ENCODE assay signal across 29 cellular contexts in the genomic region with DNA sequence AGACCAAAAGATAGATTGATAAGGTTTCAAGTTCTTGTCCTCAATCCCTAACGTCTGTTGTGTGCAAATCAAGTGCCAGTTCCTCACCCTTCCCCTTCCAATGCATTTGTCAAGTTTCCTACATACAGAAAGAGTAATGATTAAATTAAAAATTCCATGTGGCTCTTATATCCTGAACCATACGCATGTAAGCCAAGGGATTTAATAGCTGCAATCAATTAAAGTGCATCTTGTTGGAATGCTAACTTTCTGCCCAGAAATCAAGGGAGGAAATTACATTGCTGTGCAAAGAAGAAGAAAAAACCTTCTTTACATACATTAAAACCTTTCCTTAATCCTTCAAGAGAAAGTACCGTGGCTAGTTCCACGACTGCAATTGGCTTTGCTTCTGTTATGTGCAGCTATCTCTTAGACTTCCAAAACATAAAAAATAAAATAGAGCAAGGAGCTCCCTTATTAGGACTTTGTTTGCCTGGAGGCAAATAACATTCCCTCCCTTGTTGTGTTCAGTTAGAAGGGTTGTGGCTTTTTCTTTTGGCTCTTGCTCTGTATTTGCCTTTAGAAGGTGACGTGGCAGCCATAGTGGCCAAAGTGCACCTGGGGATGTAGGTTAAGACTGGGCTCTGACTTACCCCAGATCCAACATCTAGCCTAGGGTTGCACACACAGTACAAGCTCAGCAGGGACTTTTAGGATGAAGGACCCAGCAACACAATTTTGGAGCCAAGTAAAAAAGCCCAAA.
A peak's percentile ranks its signal among the peaks of the same experiment; 100 is the strongest.
DNase-seq lines count a peak whose midpoint lies in the region; ATAC-seq, FAIRE-seq and TF ChIP-seq lines count a peak whose summit lies in the region.
"Had no signal": no experiment of that assay in that cellular context is flagged by ENCODE, and none has a peak within 500 bp of the region (broad histone marks: within the 10 kb centered on the region; RNA-seq: fewer than 3 reads in every experiment).

No MANE protein-coding gene starts in this region.

- H3K9me3 ChIP-seq in GM23248 (ENCODE audit: low read depth) (no peaks in the 10 kb centered on the region), T-helper 17 cell (ENCODE audit: control insufficient read depth, low read length, poor library complexity, severe bottlenecking) (no peaks in the 10 kb centered on the region)
- H3K9me3 ChIP-seq: A549, adrenal gland, BLaER1, spleen, tibial nerve had no signal

- H3K27ac Mint-ChIP-seq in MCF 10A (ENCODE audit: low read depth, unreplicated experiment) (peak overlapping the region; percentile 14), T-helper 17 cell (no peak overlapping the region)
- H3K27ac Mint-ChIP-seq: activated CD8-positive, alpha-beta T cell treated with anti-CD3 and anti-CD28 coated beads, Interleukin-2, amount 10 ng/mL, durations not matched to agents 7 days and 5 days; naive B cell had no signal

- ATAC-seq in left colon (peak; percentile 53), T-helper 17 cell (no peak), HG03521 (IDR thresholded peaks at IDR 0.05; ENCODE audit: unreplicated experiment) (no peak)
- ATAC-seq: A549; activated CD8-positive, alpha-beta T cell treated with anti-CD3 and anti-CD28 coated beads, Interleukin-2, amount 10 ng/mL, durations not matched to agents 7 days and 5 days had no signal

- no peak for FAIRE-seq in HTR-8/SVneo (lab: Jason Lieb, UNC)
- FAIRE-seq: A549 had no signal

- no peaks in the 10 kb centered on the region for H3K27me3 Mint-ChIP-seq in MCF 10A (ENCODE audit: insufficient read depth, unreplicated experiment)
- H3K27me3 Mint-ChIP-seq in T-helper 17 cell, result peaks cover 91% of the 10 kb centered on the region

- H2AFZ ChIP-seq in GM23248, result no peak overlapping the region

- peaks cover 55% of the 10 kb centered on the region for H3K4me1 ChIP-seq in GM23248 (ENCODE audit: insufficient read depth)

- intact Hi-C loops in MCF 10A (cut with micrococcal nuclease), result no loop called here
- intact Hi-C loops in left colon (cut with DNase I, micrococcal nuclease), result no loop called here

- no TSS peak for BruUV-seq in MCF 10A (replicated peaks; lab: Mats Ljungman, UMichigan)

- H3K9ac ChIP-seq in GM23248, result no peak overlapping the region
- H3K9ac ChIP-seq: BLaER1 had no signal

- H3K27ac ChIP-seq in GM23248, result peak overlapping the region; percentile 68
- H3K27ac ChIP-seq: adrenal gland, BLaER1, tibial nerve had no signal

- no peaks in the 10 kb centered on the region; the same call in 1 of the 2 replicates for H3K79me2 ChIP-seq in GM23248 (ENCODE audit: insufficient read depth)

- H3K27me3 ChIP-seq in GM23248 (replicated peaks; ENCODE audit: insufficient read depth), result no peaks in the 10 kb centered on the region
- H3K27me3 ChIP-seq: adrenal gland, BLaER1, tibial nerve had no signal

- H3K36me3 Mint-ChIP-seq in MCF 10A (ENCODE audit: insufficient read depth, unreplicated experiment) (peaks cover 10% of the 10 kb centered on the region), T-helper 17 cell (ENCODE audit: low read depth) (peaks cover 2% of the 10 kb centered on the region)
- H3K36me3 Mint-ChIP-seq: naive B cell had no signal

- no peak overlapping the region for H3K4me3 Mint-ChIP-seq in MCF 10A (ENCODE audit: unreplicated experiment)
- no peak overlapping the region for H3K4me3 Mint-ChIP-seq in T-helper 17 cell
- H3K4me3 Mint-ChIP-seq: activated CD8-positive, alpha-beta T cell treated with anti-CD3 and anti-CD28 coated beads, Interleukin-2, amount 10 ng/mL, durations not matched to agents 7 days and 5 days; naive B cell had no signal

- no peaks in the 10 kb centered on the region for H4K20me1 ChIP-seq in GM23248 (ENCODE audit: insufficient read depth)
- H4K20me1 ChIP-seq: BLaER1 had no signal

- peaks cover 55% of the 10 kb centered on the region for H3F3A ChIP-seq in GM23248 (ENCODE audit: insufficient read depth)

- POLR2A ChIA-PET in MCF 10A (lab: Yijun Ruan, JAX), result interaction anchor here (0.6 to 1.2 kb wide), 5 partner anchors 9 to 145 kb away, joined by 3 to 5 read pairs (median 3); no protein-coding TSS in a partner anchor

- no peak overlapping the region for H3K4me2 ChIP-seq in GM23248 (ENCODE audit: unreplicated experiment)
- H3K4me2 ChIP-seq: A549, BLaER1 had no signal

- DNase-seq in GM23248, result peak; percentile 42
- DNase-seq in MCF 10A (ENCODE audit: unreplicated experiment), result no peak
- no peak for DNase-seq in left colon
- DNase-seq in renal cortical epithelial cell (ENCODE audit: low read depth), result peak; percentile 41
- no peak for DNase-seq in T-helper 17 cell
- no peak for DNase-seq in NCI-H1694 (lab: John Stamatoyannopoulos, UW)
- no peak for DNase-seq in HTR-8/SVneo (ENCODE audit: insufficient read length, low spot score)
- DNase-seq: activated CD4-positive, alpha-beta T cell treated with anti-CD3 and anti-CD28 coated beads for 1 hour; activated CD8-positive, alpha-beta T cell treated with anti-CD3 and anti-CD28 coated beads, Interleukin-2, amount 10 ng/mL, durations not matched to agents 7 days and 5 days; adrenal gland; cortex of kidney; EL; foreskin melanocyte; H7; islet precursor cell; KBM-7; naive B cell; NCI-H146; NCI-H2171 treated with DMSO at 0.1 percent for 48 hours; NCI-H526; occipital lobe; spleen; stimulated activated CD4-positive, alpha-beta T cell treated with anti-CD3 and anti-CD28 coated beads, Interleukin-4, amount 100 ng/mL, for 1 hour; stimulated activated naive CD4-positive, alpha-beta T cell had no signal

- peaks cover 12% of the 10 kb centered on the region; the same call in 1 of the 2 replicates for H3K36me3 ChIP-seq in GM23248 (ENCODE audit: low read depth)
- H3K36me3 ChIP-seq: adrenal gland, BLaER1, spleen had no signal

- CTCF ChIA-PET in MCF 10A (lab: Yijun Ruan, JAX), result interaction anchor here (0.9 kb wide), 1 partner anchor 12 kb away, joined by 3 read pairs; no protein-coding TSS in a partner anchor

- WGBS in GM23248 (ENCODE audit: low coverage in 1 of 2, low lambda C conversion rate in 2 of 2, missing lambda C conversion rate in 2 of 2), 2 experiments, result 32 to 37% methylated on average over 5 of the region's 5 CpGs

- H3K4me1 Mint-ChIP-seq in MCF 10A (ENCODE audit: insufficient read depth, unreplicated experiment) (peaks cover 11% of the 10 kb centered on the region), T-helper 17 cell (no peaks in the 10 kb centered on the region)
- H3K4me1 Mint-ChIP-seq: naive B cell had no signal

- no peaks in the 10 kb centered on the region for H3K9me3 Mint-ChIP-seq in MCF 10A (ENCODE audit: unreplicated experiment)
- H3K9me3 Mint-ChIP-seq: naive B cell had no signal

- no peak for TF ChIP-seq CTCF in MCF 10A (IDR thresholded peaks at IDR 0.05; ENCODE audit: unreplicated experiment)

- in situ Hi-C loops in GM23248 (cut with MboI), result no loop called here

- H3K4me3 ChIP-seq in GM23248, result no peak overlapping the region
- H3K4me3 ChIP-seq: A549, adrenal gland, BLaER1, lung, spleen, tibial nerve had no signal

- no peaks in the 10 kb centered on the region for H3K9me2 ChIP-seq in GM23248 (ENCODE audit: insufficient read depth)

Comparison
In these comparisons a context has a peak if more than half of its experiments do, and no peak if none do; other contexts are left out.
1. DNase-seq: peak in GM23248 (single experiment) and renal cortical epithelial cell (single experiment); none in MCF 10A (single experiment), left colon (0 of 2), T-helper 17 cell (0 of 3), NCI-H1694 (single experiment) and HTR-8/SVneo (single experiment).